In the genomic region with DNA sequence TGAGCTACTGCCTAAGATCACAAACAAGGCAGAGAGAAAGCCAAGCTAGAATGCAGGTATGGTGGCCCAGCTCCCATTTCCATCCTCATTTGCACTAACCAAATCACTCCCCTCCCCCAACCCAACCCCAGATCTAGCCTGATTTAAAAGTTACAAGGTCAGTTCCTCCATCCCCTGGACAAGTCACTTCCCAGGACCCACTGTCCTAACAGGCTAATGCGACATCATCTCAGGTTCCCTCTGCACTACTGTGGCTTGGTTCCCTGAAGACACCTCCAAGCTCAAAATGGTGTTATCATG, we compare ENCODE assay signal across 12 cellular contexts. TPM values are rescaled to one million over a fixed set of nuclear protein-coding genes. Genes with fewer than 3 reads are reported as not detected.
DNase-seq lines count a peak whose midpoint lies in the region; ATAC-seq and TF ChIP-seq lines count a peak whose summit lies in the region.
"Had no signal": no experiment of that assay in that cellular context is flagged by ENCODE, and none has a peak within 500 bp of the region (broad histone marks: within the 10 kb centered on the region; RNA-seq: fewer than 3 reads in every experiment).

No MANE protein-coding gene starts in this region.

- H3K4me1 ChIP-seq in BLaER1 treated with 17β-estradiol and CSF1 and Interleukin-3, amounts not matched to agents 10 nM and 100 nM, result peaks cover 52 to 83% (median 73%) of the 10 kb centered on the region in 10 experiments
- H3K4me1 ChIP-seq in OCI-LY1 (ENCODE audit: insufficient read depth, low read length, severe bottlenecking) (peaks cover 51% of the 10 kb centered on the region), mucosa of stomach (ENCODE audit: control insufficient read depth, insufficient read depth, low read length) (peaks cover 34% of the 10 kb centered on the region)

- no peaks in the 10 kb centered on the region for H3K27me3 ChIP-seq in BLaER1 treated with 17β-estradiol and CSF1 and Interleukin-3, amounts not matched to agents 10 nM and 100 nM
- H3K27me3 ChIP-seq in OCI-LY1 (ENCODE audit: insufficient read depth, low read length), result no peaks in the 10 kb centered on the region
- no peaks in the 10 kb centered on the region for H3K27me3 ChIP-seq in mucosa of stomach (ENCODE audit: control insufficient read depth, insufficient read depth, low read length)

- H3K36me3 Mint-ChIP-seq in activated naive CD4-positive, alpha-beta T cell treated with anti-CD3 and anti-CD28 coated beads for 36 hours (ENCODE audit: low read depth), result no peaks in the 10 kb centered on the region

- H4K20me1 ChIP-seq in BLaER1 treated with 17β-estradiol and CSF1 and Interleukin-3, amounts not matched to agents 10 nM and 100 nM, result no peaks in the 10 kb centered on the region; a peak in 1 of 22 replicates
- H4K20me1 ChIP-seq in OCI-LY1 (ENCODE audit: insufficient read depth, low read length), result no peaks in the 10 kb centered on the region

- peaks cover 6% of the 10 kb centered on the region for H3K79me2 ChIP-seq in OCI-LY1 (ENCODE audit: insufficient read depth, low read length)

- H3K9me3 Mint-ChIP-seq in activated naive CD4-positive, alpha-beta T cell treated with anti-CD3 and anti-CD28 coated beads for 36 hours, result no peaks in the 10 kb centered on the region
- H3K9me3 Mint-ChIP-seq: activated B cell treated with CpG ODN at 0.5 μM for 24 hours had no signal

- TF ChIP-seq CTCF in OCI-LY1 (IDR thresholded peaks at IDR 0.05; ENCODE audit: low read length) (no peak), epithelial cell of esophagus (IDR thresholded peaks at IDR 0.05; ENCODE audit: insufficient read depth, low read depth, low read length, missing control alignments) (no peak)

- no peaks in the 10 kb centered on the region for H3K27me3 Mint-ChIP-seq in activated naive CD4-positive, alpha-beta T cell treated with anti-CD3 and anti-CD28 coated beads for 36 hours (ENCODE audit: low read depth)
- H3K27me3 Mint-ChIP-seq: activated B cell treated with CpG ODN at 0.5 μM for 24 hours had no signal

- 0 out of 22 replicates have a peak, but pooled peaks cover 0 to 8% (median 0%) of the 10 kb centered on the region in 11 experiments for H3K36me3 ChIP-seq in BLaER1 treated with 17β-estradiol and CSF1 and Interleukin-3, amounts not matched to agents 10 nM and 100 nM
- H3K36me3 ChIP-seq in OCI-LY1 (ENCODE audit: insufficient read depth, low read length) (no peaks in the 10 kb centered on the region), mucosa of stomach (ENCODE audit: control insufficient read depth, insufficient read depth, low read length) (no peaks in the 10 kb centered on the region)

- H3K9me3 ChIP-seq in BLaER1 treated with 17β-estradiol and CSF1 and Interleukin-3, amounts not matched to agents 10 nM and 100 nM (replicated peaks in 1 of 11), result no peaks in the 10 kb centered on the region
- no peaks in the 10 kb centered on the region for H3K9me3 ChIP-seq in OCI-LY1 (ENCODE audit: low read length)
- no peaks in the 10 kb centered on the region for H3K9me3 ChIP-seq in mucosa of stomach (ENCODE audit: control insufficient read depth, low read length)

- peak overlapping the region in 4 of 10 experiments; percentile 75 to 92 (median 86); a peak in 7 of 20 replicates for H3K4me3 ChIP-seq in BLaER1 treated with 17β-estradiol and CSF1 and Interleukin-3, amounts not matched to agents 10 nM and 100 nM
- H3K4me3 ChIP-seq in OCI-LY1 (ENCODE audit: low read depth, low read length, poor library complexity, severe bottlenecking), result no peak overlapping the region
- peak overlapping the region; percentile 98 for H3K4me3 ChIP-seq in epithelial cell of esophagus (ENCODE audit: low read length)
- no peak overlapping the region for H3K4me3 ChIP-seq in mucosa of stomach (ENCODE audit: low read length)

- no peak overlapping the region for H2AFZ ChIP-seq in OCI-LY1 (ENCODE audit: low read length)

- H3K27ac ChIP-seq in BLaER1 treated with 17β-estradiol and CSF1 and Interleukin-3, amounts not matched to agents 10 nM and 100 nM, result peak overlapping the region; percentile 44 to 99 (median 68); a peak in 18 of 22 replicates
- H3K27ac ChIP-seq in OCI-LY1 (ENCODE audit: low read depth, low read length, poor library complexity, severe bottlenecking), result no peak overlapping the region

- no peaks in the 10 kb centered on the region for H3K9me2 ChIP-seq in OCI-LY1 (ENCODE audit: low read depth, low read length)

- peak overlapping the region in 5 of 11 experiments; percentile 6 to 58 (median 15); a peak in 5 of 22 replicates for H3K9ac ChIP-seq in BLaER1 treated with 17β-estradiol and CSF1 and Interleukin-3, amounts not matched to agents 10 nM and 100 nM
- H3K9ac ChIP-seq in OCI-LY1 (ENCODE audit: low read length) (no peak overlapping the region), mucosa of stomach (ENCODE audit: low read length) (peak overlapping the region; percentile 18)

- no peak overlapping the region for H3K4me3 Mint-ChIP-seq in activated naive CD4-positive, alpha-beta T cell treated with anti-CD3 and anti-CD28 coated beads for 36 hours

- H3K27ac Mint-ChIP-seq in activated naive CD4-positive, alpha-beta T cell treated with anti-CD3 and anti-CD28 coated beads for 36 hours, result no peak overlapping the region
- H3K27ac Mint-ChIP-seq: activated B cell treated with CpG ODN at 0.5 μM for 24 hours had no signal

- intact Hi-C loops in activated naive CD4-positive, alpha-beta T cell treated with anti-CD3 and anti-CD28 coated beads for 36 hours (cut with micrococcal nuclease), result no loop called here

- H3F3A ChIP-seq in OCI-LY1 (ENCODE audit: insufficient read depth, low read length), result no peaks in the 10 kb centered on the region

- peak overlapping the region; percentile 81 to 99 (median 94); a peak in 21 of 22 replicates for H3K4me2 ChIP-seq in BLaER1 treated with 17β-estradiol and CSF1 and Interleukin-3, amounts not matched to agents 10 nM and 100 nM
- H3K4me2 ChIP-seq in OCI-LY1 (ENCODE audit: low read length), result peak overlapping the region; percentile 10; the same call in 1 of the 2 replicates

- CTCF ChIA-PET in activated naive CD4-positive, alpha-beta T cell treated with anti-CD3 and anti-CD28 coated beads for 36 hours (lab: Charles Lee), result interaction anchor here (0.6 to 1.1 kb wide), 2 partner anchors 21 to 25 kb away, joined by 3 to 4 read pairs; no protein-coding TSS in a partner anchor

- no peak for DNase-seq in epithelial cell of esophagus (ENCODE audit: low read depth)
- DNase-seq in activated naive CD4-positive, alpha-beta T cell treated with anti-CD3 and anti-CD28 coated beads for 36 hours, result no peak
- no peak for DNase-seq in stimulated activated naive CD4-positive, alpha-beta T cell (lab: John Stamatoyannopoulos, UW)
- no peak for DNase-seq in activated naive CD4-positive, alpha-beta T cell treated with Interleukin-2 at 50 U/mL for 16 hours
- DNase-seq: activated B cell treated with CpG ODN at 0.5 μM for 24 hours, foreskin melanocyte, left cardiac atrium, occipital lobe had no signal

- H3K4me1 Mint-ChIP-seq in activated naive CD4-positive, alpha-beta T cell treated with anti-CD3 and anti-CD28 coated beads for 36 hours (ENCODE audit: low read depth), result peaks cover 43% of the 10 kb centered on the region

- no peak for ATAC-seq in GM18517 (IDR thresholded peaks at IDR 0.05; ENCODE audit: unreplicated experiment)
- ATAC-seq: left cardiac atrium had no signal

RNA-seq across cellular contexts. Expression of gene F11R, which starts 2.4 kb away (rescaled TPM):
- 10 to 100 TPM; 26.0 to 26.9 TPM for total RNA-seq in activated naive CD4-positive, alpha-beta T cell treated with anti-CD3 and anti-CD28 coated beads for 36 hours

RNA-seq across cellular contexts. Expression of gene TSTD1, which starts 20.2 kb away (rescaled TPM):
- total RNA-seq in activated naive CD4-positive, alpha-beta T cell treated with anti-CD3 and anti-CD28 coated beads for 36 hours, result 10 to 100 TPM; 50.3 to 51.5 TPM

RNA-seq across cellular contexts. Expression of gene USF1, which starts 27.2 kb away (rescaled TPM):
- 10 to 100 TPM; 43.7 to 44.2 TPM for total RNA-seq in activated naive CD4-positive, alpha-beta T cell treated with anti-CD3 and anti-CD28 coated beads for 36 hours

RNA-seq across cellular contexts. Expression of gene ARHGAP30, which starts 51.1 kb away (rescaled TPM):
- 100 to 1,000 TPM; 104 to 106 TPM for total RNA-seq in activated naive CD4-positive, alpha-beta T cell treated with anti-CD3 and anti-CD28 coated beads for 36 hours
